1 cellular context compared by ENCODE assay signal in genomic region chr3:38165722-38166387, GRCh38.
TF ChIP-seq lines count a peak whose summit lies in the region.

No MANE protein-coding gene starts in this region.

TF ChIP-seq in GM23338, 12 proteins besides CTCF, POLR2A, EP300 and RAD21 (continued from another document):
- TF ChIP-seq ZNF462 (CRISPR knock-in tag; IDR thresholded peaks at IDR 0.05) (no peak), CREB1 (CRISPR knock-in tag; IDR thresholded peaks at IDR 0.05; ENCODE audit: low read depth) (no peak), EZH2 (IDR thresholded peaks at IDR 0.05; ENCODE audit: low read depth, unreplicated experiment) (no peak), STAT1 (IDR thresholded peaks at IDR 0.05; ENCODE audit: unreplicated experiment) (no peak), REST (IDR thresholded peaks at IDR 0.05; ENCODE audit: unreplicated experiment) (no peak), JUNB (IDR thresholded peaks at IDR 0.05; ENCODE audit: unreplicated experiment) (no peak), EZH2phosphoT487 (IDR thresholded peaks at IDR 0.05; ENCODE audit: unreplicated experiment) (no peak)
